Comparison of ENCODE assay signal across 23 cellular contexts in genomic region chr7:23963461-23963860, GRCh38.
"Had no signal": no experiment of that assay in that cellular context is flagged by ENCODE, and none has a peak within 500 bp of the region (broad histone marks: within the 10 kb centered on the region; RNA-seq: fewer than 3 reads in every experiment).

No MANE protein-coding gene starts in this region.

- DNase-seq: colonic mucosa; cortex of kidney; dermis blood vessel endothelial cell; dorsolateral prefrontal cortex; effector CD4-positive, alpha-beta T cell; effector CD8-positive, alpha-beta T cell; effector memory CD4-positive, alpha-beta T cell; effector memory CD8-positive, alpha-beta T cell; endodermal cell; erythroblast; esophagus squamous epithelium; foreskin fibroblast; foreskin keratinocyte; foreskin melanocyte; gastrocnemius medialis; glutamatergic neuron; head of caudate nucleus; heart right ventricle had no signal

- ATAC-seq: effector memory CD8-positive, alpha-beta T cell; esophagus mucosa; foreskin keratinocyte; gastrocnemius medialis; gastroesophageal sphincter; heart right ventricle had no signal

- H3K4me1 ChIP-seq: colonic mucosa, esophagus muscularis mucosa, esophagus squamous epithelium, foreskin keratinocyte, gastrocnemius medialis, gastroesophageal sphincter, heart right ventricle had no signal

- H3K27ac ChIP-seq: colonic mucosa, coronary artery, dorsolateral prefrontal cortex, epithelial cell of prostate, esophagus muscularis mucosa, esophagus squamous epithelium, foreskin keratinocyte, gastrocnemius medialis, gastroesophageal sphincter, heart right ventricle had no signal

- H3K27me3 ChIP-seq: colonic mucosa, esophagus muscularis mucosa, esophagus squamous epithelium, foreskin keratinocyte, gastrocnemius medialis, gastroesophageal sphincter had no signal

- H3K9me3 ChIP-seq: colonic mucosa, esophagus muscularis mucosa, esophagus squamous epithelium, gastrocnemius medialis, gastroesophageal sphincter, heart right ventricle had no signal

- H3K36me3 ChIP-seq: colonic mucosa, esophagus muscularis mucosa, esophagus squamous epithelium, gastrocnemius medialis, gastroesophageal sphincter, heart right ventricle had no signal

- H3K4me3 ChIP-seq: colonic mucosa, coronary artery, dorsolateral prefrontal cortex, esophagus muscularis mucosa, esophagus squamous epithelium, gastrocnemius medialis, gastroesophageal sphincter, heart right ventricle had no signal
